12 cellular contexts compared by ENCODE assay signal in the genomic region with DNA sequence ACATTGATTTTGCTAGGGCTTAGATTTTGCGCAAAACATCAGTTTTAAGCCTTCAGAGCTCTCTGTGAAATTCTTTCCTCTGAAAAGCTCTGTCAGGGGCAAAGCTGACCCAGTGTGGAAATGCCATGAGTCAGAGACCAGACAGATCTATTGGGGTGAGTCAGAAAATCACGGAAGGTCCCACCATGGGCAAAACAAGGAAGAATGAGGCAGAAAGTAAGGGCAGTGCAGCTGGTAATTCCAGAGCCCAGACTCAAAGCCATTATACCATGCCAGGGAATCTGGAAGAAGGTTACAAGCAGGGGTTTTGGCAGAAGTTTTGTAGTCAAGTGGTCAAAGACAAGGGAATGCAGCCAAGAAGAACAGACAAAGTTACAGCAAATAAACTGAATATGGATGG.
DNase-seq lines count a peak whose midpoint lies in the region; ATAC-seq and TF ChIP-seq lines count a peak whose summit lies in the region.
"Had no signal": no experiment of that assay in that cellular context is flagged by ENCODE, and none has a peak within 500 bp of the region (broad histone marks: within the 10 kb centered on the region; RNA-seq: fewer than 3 reads in every experiment).

No MANE protein-coding gene starts in this region.

- peaks cover 7 to 21% of the 10 kb centered on the region in 2 donors for H3K4me1 ChIP-seq in adrenal gland (replicated peaks in 1 of 2)

- no peaks in the 10 kb centered on the region for H3K36me3 Mint-ChIP-seq in activated CD4-positive, alpha-beta T cell treated with anti-CD3 and anti-CD28 coated beads, Interleukin-2, amount 10 ng/mL, durations not matched to agents 24 days and 14 days (ENCODE audit: low read depth)
- no peaks in the 10 kb centered on the region for H3K36me3 Mint-ChIP-seq in stimulated activated effector memory CD8-positive, alpha-beta T cell treated with anti-CD3 and anti-CD28 coated beads, Interleukin-12 subunit alpha, Interleukin-12 subunit beta, amount 100 ng/mL, for 72 hours

- TF ChIP-seq POLR2A in adrenal gland (IDR thresholded peaks at IDR 0.05): no peak

- H3K4me3 ChIP-seq in adrenal gland: no peak overlapping the region

- H3K9me3 Mint-ChIP-seq in activated CD4-positive, alpha-beta T cell treated with anti-CD3 and anti-CD28 coated beads, Interleukin-2, amount 10 ng/mL, durations not matched to agents 24 days and 14 days: no peaks in the 10 kb centered on the region
- H3K9me3 Mint-ChIP-seq in stimulated activated effector memory CD8-positive, alpha-beta T cell treated with anti-CD3 and anti-CD28 coated beads, Interleukin-12 subunit alpha, Interleukin-12 subunit beta, amount 100 ng/mL, for 72 hours: no peaks in the 10 kb centered on the region

- intact Hi-C loops in adrenal gland (cut with DNase I): no loop called here
- intact Hi-C loops in activated CD4-positive, alpha-beta T cell treated with anti-CD3 and anti-CD28 coated beads, Interleukin-2, amount 10 ng/mL, durations not matched to agents 24 days and 14 days (cut with micrococcal nuclease): no loop called here

- no peak for ATAC-seq in stimulated activated effector memory CD8-positive, alpha-beta T cell treated with anti-CD3 and anti-CD28 coated beads, Interleukin-12 subunit alpha, Interleukin-12 subunit beta, amount 100 ng/mL, for 72 hours
- ATAC-seq: right cardiac atrium had no signal

- H3K27me3 ChIP-seq in adrenal gland: no peaks in the 10 kb centered on the region

- no peaks in the 10 kb centered on the region for H3K9me3 ChIP-seq in adrenal gland (replicated peaks in 1 of 3)

- DNase-seq in NOMO-1 treated with DMSO at 0.1 percent for 48 hours (lab: John Stamatoyannopoulos, UW; ENCODE audit: unreplicated experiment): peak; percentile 9
- no peak for DNase-seq in NOMO-1 (lab: John Stamatoyannopoulos, UW; ENCODE audit: unreplicated experiment in 2 of 2)
- peak; percentile 53 to 83 (median 78) for DNase-seq in adrenal gland
- DNase-seq in glomerular visceral epithelial cell (ENCODE audit: extremely low spot score): peak; percentile 94
- DNase-seq in activated CD4-positive, alpha-beta T cell treated with anti-CD3 and anti-CD28 coated beads, Interleukin-2, amount 10 ng/mL, durations not matched to agents 24 days and 14 days: no peak
- DNase-seq in putamen (ENCODE audit: low spot score): no peak
- no peak for DNase-seq in DMS 273 (lab: John Stamatoyannopoulos, UW; ENCODE audit: unreplicated experiment)
- no peak for DNase-seq in stimulated activated effector memory CD8-positive, alpha-beta T cell treated with anti-CD3 and anti-CD28 coated beads, Interleukin-12 subunit alpha, Interleukin-12 subunit beta, amount 100 ng/mL, for 72 hours (ENCODE audit: low spot score in 2 of 2)
- DNase-seq: 8988T; activated CD8-positive, alpha-beta memory T cell treated with anti-CD3 and anti-CD28 coated beads for 24 hours; NCI-H510A treated with DMSO at 0.1 percent for 48 hours; right cardiac atrium had no signal

- no peak overlapping the region for H3K4me3 Mint-ChIP-seq in activated CD4-positive, alpha-beta T cell treated with anti-CD3 and anti-CD28 coated beads, Interleukin-2, amount 10 ng/mL, durations not matched to agents 24 days and 14 days
- H3K4me3 Mint-ChIP-seq in stimulated activated effector memory CD8-positive, alpha-beta T cell treated with anti-CD3 and anti-CD28 coated beads, Interleukin-12 subunit alpha, Interleukin-12 subunit beta, amount 100 ng/mL, for 72 hours: no peak overlapping the region

- H3K4me1 Mint-ChIP-seq in activated CD4-positive, alpha-beta T cell treated with anti-CD3 and anti-CD28 coated beads, Interleukin-2, amount 10 ng/mL, durations not matched to agents 24 days and 14 days: no peaks in the 10 kb centered on the region
- H3K4me1 Mint-ChIP-seq in stimulated activated effector memory CD8-positive, alpha-beta T cell treated with anti-CD3 and anti-CD28 coated beads, Interleukin-12 subunit alpha, Interleukin-12 subunit beta, amount 100 ng/mL, for 72 hours: no peaks in the 10 kb centered on the region

- 48 to 69% (median 50%) methylated on average over 2 of the region's 2 CpGs for WGBS in adrenal gland, 4 donors

- TF ChIP-seq CTCF in adrenal gland (IDR thresholded peaks at IDR 0.05): no peak

- no peak overlapping the region for H3K27ac Mint-ChIP-seq in activated CD4-positive, alpha-beta T cell treated with anti-CD3 and anti-CD28 coated beads, Interleukin-2, amount 10 ng/mL, durations not matched to agents 24 days and 14 days
- H3K27ac Mint-ChIP-seq in stimulated activated effector memory CD8-positive, alpha-beta T cell treated with anti-CD3 and anti-CD28 coated beads, Interleukin-12 subunit alpha, Interleukin-12 subunit beta, amount 100 ng/mL, for 72 hours: no peak overlapping the region

- no peaks in the 10 kb centered on the region for H3K36me3 ChIP-seq in adrenal gland (replicated peaks in 1 of 2)

- H3K27ac ChIP-seq in adrenal gland: peak overlapping the region; percentile 1 to 78 (median 62)

- no peaks in the 10 kb centered on the region for H3K27me3 Mint-ChIP-seq in activated CD4-positive, alpha-beta T cell treated with anti-CD3 and anti-CD28 coated beads, Interleukin-2, amount 10 ng/mL, durations not matched to agents 24 days and 14 days

Comparison
In these comparisons a context has a peak if more than half of its experiments do, and no peak if none do; other contexts are left out.
1. DNase-seq: peak in NOMO-1 treated with DMSO at 0.1 percent for 48 hours (single experiment), adrenal gland (7 of 7) and glomerular visceral epithelial cell (single experiment); none in NOMO-1 (0 of 2), activated CD4-positive, alpha-beta T cell treated with anti-CD3 and anti-CD28 coated beads, Interleukin-2, amount 10 ng/mL, durations not matched to agents 24 days and 14 days (single experiment), putamen (single experiment), DMS 273 (single experiment) and stimulated activated effector memory CD8-positive, alpha-beta T cell treated with anti-CD3 and anti-CD28 coated beads, Interleukin-12 subunit alpha, Interleukin-12 subunit beta, amount 100 ng/mL, for 72 hours (0 of 2).